Comparison of ENCODE assay signal across 1 cellular context in genomic region chr1:50793521-50793920, GRCh38.
TF ChIP-seq lines count a peak whose summit lies in the region.

No MANE protein-coding gene starts in this region.

TF ChIP-seq in GM23338, 12 proteins besides CTCF, POLR2A, EP300 and RAD21 (continued from another document):
- TF ChIP-seq, protein P1, sequence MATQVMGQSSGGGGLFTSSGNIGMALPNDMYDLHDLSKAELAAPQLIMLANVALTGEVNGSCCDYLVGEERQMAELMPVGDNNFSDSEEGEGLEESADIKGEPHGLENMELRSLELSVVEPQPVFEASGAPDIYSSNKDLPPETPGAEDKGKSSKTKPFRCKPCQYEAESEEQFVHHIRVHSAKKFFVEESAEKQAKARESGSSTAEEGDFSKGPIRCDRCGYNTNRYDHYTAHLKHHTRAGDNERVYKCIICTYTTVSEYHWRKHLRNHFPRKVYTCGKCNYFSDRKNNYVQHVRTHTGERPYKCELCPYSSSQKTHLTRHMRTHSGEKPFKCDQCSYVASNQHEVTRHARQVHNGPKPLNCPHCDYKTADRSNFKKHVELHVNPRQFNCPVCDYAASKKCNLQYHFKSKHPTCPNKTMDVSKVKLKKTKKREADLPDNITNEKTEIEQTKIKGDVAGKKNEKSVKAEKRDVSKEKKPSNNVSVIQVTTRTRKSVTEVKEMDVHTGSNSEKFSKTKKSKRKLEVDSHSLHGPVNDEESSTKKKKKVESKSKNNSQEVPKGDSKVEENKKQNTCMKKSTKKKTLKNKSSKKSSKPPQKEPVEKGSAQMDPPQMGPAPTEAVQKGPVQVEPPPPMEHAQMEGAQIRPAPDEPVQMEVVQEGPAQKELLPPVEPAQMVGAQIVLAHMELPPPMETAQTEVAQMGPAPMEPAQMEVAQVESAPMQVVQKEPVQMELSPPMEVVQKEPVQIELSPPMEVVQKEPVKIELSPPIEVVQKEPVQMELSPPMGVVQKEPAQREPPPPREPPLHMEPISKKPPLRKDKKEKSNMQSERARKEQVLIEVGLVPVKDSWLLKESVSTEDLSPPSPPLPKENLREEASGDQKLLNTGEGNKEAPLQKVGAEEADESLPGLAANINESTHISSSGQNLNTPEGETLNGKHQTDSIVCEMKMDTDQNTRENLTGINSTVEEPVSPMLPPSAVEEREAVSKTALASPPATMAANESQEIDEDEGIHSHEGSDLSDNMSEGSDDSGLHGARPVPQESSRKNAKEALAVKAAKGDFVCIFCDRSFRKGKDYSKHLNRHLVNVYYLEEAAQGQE (IDR thresholded peaks at IDR 0.05; ENCODE audit: unreplicated experiment) = no peak
- no peak for TF ChIP-seq NANOG (IDR thresholded peaks at IDR 0.05; ENCODE audit: borderline replicate concordance)
- TF ChIP-seq EZH2phosphoT487 (IDR thresholded peaks at IDR 0.05; ENCODE audit: unreplicated experiment) = no peak
- TF ChIP-seq, protein P2, sequence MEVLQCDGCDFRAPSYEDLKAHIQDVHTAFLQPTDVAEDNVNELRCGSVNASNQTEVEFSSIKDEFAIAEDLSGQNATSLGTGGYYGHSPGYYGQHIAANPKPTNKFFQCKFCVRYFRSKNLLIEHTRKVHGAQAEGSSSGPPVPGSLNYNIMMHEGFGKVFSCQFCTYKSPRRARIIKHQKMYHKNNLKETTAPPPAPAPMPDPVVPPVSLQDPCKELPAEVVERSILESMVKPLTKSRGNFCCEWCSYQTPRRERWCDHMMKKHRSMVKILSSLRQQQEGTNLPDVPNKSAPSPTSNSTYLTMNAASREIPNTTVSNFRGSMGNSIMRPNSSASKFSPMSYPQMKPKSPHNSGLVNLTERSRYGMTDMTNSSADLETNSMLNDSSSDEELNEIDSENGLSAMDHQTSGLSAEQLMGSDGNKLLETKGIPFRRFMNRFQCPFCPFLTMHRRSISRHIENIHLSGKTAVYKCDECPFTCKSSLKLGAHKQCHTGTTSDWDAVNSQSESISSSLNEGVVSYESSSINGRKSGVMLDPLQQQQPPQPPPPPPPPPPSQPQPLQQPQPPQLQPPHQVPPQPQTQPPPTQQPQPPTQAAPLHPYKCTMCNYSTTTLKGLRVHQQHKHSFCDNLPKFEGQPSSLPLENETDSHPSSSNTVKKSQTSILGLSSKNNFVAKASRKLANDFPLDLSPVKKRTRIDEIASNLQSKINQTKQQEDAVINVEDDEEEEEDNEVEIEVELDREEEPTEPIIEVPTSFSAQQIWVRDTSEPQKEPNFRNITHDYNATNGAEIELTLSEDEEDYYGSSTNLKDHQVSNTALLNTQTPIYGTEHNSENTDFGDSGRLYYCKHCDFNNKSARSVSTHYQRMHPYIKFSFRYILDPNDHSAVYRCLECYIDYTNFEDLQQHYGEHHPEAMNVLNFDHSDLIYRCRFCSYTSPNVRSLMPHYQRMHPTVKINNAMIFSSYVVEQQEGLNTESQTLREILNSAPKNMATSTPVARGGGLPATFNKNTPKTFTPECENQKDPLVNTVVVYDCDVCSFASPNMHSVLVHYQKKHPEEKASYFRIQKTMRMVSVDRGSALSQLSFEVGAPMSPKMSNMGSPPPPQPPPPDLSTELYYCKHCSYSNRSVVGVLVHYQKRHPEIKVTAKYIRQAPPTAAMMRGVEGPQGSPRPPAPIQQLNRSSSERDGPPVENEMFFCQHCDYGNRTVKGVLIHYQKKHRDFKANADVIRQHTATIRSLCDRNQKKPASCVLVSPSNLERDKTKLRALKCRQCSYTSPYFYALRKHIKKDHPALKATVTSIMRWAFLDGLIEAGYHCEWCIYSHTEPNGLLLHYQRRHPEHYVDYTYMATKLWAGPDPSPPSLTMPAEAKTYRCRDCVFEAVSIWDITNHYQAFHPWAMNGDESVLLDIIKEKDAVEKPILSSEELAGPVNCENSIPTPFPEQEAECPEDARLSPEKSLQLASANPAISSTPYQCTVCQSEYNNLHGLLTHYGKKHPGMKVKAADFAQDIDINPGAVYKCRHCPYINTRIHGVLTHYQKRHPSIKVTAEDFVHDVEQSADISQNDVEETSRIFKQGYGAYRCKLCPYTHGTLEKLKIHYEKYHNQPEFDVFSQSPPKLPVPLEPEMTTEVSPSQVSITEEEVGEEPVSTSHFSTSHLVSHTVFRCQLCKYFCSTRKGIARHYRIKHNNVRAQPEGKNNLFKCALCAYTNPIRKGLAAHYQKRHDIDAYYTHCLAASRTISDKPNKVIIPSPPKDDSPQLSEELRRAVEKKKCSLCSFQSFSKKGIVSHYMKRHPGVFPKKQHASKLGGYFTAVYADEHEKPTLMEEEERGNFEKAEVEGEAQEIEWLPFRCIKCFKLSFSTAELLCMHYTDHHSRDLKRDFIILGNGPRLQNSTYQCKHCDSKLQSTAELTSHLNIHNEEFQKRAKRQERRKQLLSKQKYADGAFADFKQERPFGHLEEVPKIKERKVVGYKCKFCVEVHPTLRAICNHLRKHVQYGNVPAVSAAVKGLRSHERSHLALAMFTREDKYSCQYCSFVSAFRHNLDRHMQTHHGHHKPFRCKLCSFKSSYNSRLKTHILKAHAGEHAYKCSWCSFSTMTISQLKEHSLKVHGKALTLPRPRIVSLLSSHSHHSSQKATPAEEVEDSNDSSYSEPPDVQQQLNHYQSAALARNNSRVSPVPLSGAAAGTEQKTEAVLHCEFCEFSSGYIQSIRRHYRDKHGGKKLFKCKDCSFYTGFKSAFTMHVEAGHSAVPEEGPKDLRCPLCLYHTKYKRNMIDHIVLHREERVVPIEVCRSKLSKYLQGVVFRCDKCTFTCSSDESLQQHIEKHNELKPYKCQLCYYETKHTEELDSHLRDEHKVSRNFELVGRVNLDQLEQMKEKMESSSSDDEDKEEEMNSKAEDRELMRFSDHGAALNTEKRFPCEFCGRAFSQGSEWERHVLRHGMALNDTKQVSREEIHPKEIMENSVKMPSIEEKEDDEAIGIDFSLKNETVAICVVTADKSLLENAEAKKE (CRISPR knock-in tag; IDR thresholded peaks at IDR 0.05) = no peak
- no peak for TF ChIP-seq POLR2AphosphoS5 (IDR thresholded peaks at IDR 0.05; ENCODE audit: low read depth)
- no peak for TF ChIP-seq STAT1 (IDR thresholded peaks at IDR 0.05; ENCODE audit: unreplicated experiment)
- TF ChIP-seq CREB1 (CRISPR knock-in tag; IDR thresholded peaks at IDR 0.05; ENCODE audit: low read depth) = no peak
- no peak for TF ChIP-seq ZNF331 (CRISPR knock-in tag; IDR thresholded peaks at IDR 0.05; ENCODE audit: low read depth)
- no peak for TF ChIP-seq EZH2 (IDR thresholded peaks at IDR 0.05; ENCODE audit: low read depth, unreplicated experiment)
